Comparison of ENCODE assay signal across 8 cellular contexts in genomic region chr1:17125756-17126237, GRCh38. TPM values are rescaled to one million over a fixed set of nuclear protein-coding genes. Genes with fewer than 3 reads are reported as not detected.
A peak's percentile ranks its signal among the peaks of the same experiment; 100 is the strongest.
DNase-seq lines count a peak whose midpoint lies in the region; ATAC-seq and TF ChIP-seq lines count a peak whose summit lies in the region.

No MANE protein-coding gene starts in this region.

- H3K79me2 ChIP-seq in osteoblast (ENCODE audit: insufficient read depth, low read length) = no peaks in the 10 kb centered on the region

- no peaks in the 10 kb centered on the region for H4K20me1 ChIP-seq in osteoblast (ENCODE audit: insufficient read depth, low read length)

- WGBS in testis, 2 donors = 3 to 10% methylated on average over 16 of the region's 16 CpGs

- peak; percentile 99 for TF ChIP-seq RAD21 in Ishikawa (IDR thresholded peaks at IDR 0.05; ENCODE audit: low read depth)

- H3K27ac ChIP-seq in osteoblast (ENCODE audit: low read depth, low read length) (no peak overlapping the region), testis (no peak overlapping the region)

- H3K9me3 ChIP-seq in osteoblast (ENCODE audit: low read depth, low read length) (no peaks in the 10 kb centered on the region), testis (no peaks in the 10 kb centered on the region)

- H3K27me3 ChIP-seq in osteoblast (ENCODE audit: insufficient read depth, low read length) (no peaks in the 10 kb centered on the region), testis (no peaks in the 10 kb centered on the region)

- intact Hi-C loops in testis (cut with DNase I; ENCODE audit: low total_unique reads) = loop anchor here (5.0 kb wide), 1 partner anchor 112 kb away; no protein-coding TSS in a partner anchor

- H3K4me3 ChIP-seq in foreskin fibroblast (ENCODE audit: low read depth in 1 of 2, low read length in 2 of 2) = no peak overlapping the region
- H3K4me3 ChIP-seq in osteoblast (ENCODE audit: insufficient read depth, low read length) = peak overlapping the region; percentile 24
- H3K4me3 ChIP-seq in testis = peak overlapping the region in 1 of 2 donors; percentile 11

- H3K4me2 ChIP-seq in osteoblast (ENCODE audit: insufficient read depth, low read length) = peak overlapping the region; percentile 54

- TF ChIP-seq CTCF in foreskin fibroblast (IDR thresholded peaks at IDR 0.05; ENCODE audit: low read depth, low read length) = peak; percentile 92
- peak; percentile 93 for TF ChIP-seq CTCF in osteoblast (IDR thresholded peaks at IDR 0.05; ENCODE audit: extremely low read depth, low read depth, low read length)
- TF ChIP-seq CTCF in testis (IDR thresholded peaks at IDR 0.05) = peak; percentile 81 to 95 (median 91)

- TF ChIP-seq POLR2A in testis (IDR thresholded peaks at IDR 0.05) = no peak

- no peaks in the 10 kb centered on the region for H3K36me3 ChIP-seq in osteoblast (ENCODE audit: insufficient read depth, low read length)
- no peaks in the 10 kb centered on the region for H3K36me3 ChIP-seq in testis (ENCODE audit: low read depth, missing control alignments)

- DNase-seq in EL (peak; percentile 80), SHP77 (lab: John Stamatoyannopoulos, UW) (peak; percentile 69 to 75), foreskin fibroblast (peak; percentile 69 to 93), osteoblast (ENCODE audit: insufficient read length, low spot score, missing footprints) (peak; percentile 95), testis (peak; percentile 95)
- DNase-seq in activated T-helper 9 cell treated with anti-CD3 and anti-CD28 coated beads, Interleukin-2, amount 50 U/mL, for 16 hours (ENCODE audit: low read depth) = peak; percentile 71

- ATAC-seq in HG03025 (IDR thresholded peaks at IDR 0.05; ENCODE audit: low FRiP score, unreplicated experiment) = no peak

- H2AFZ ChIP-seq in osteoblast (ENCODE audit: low read length) = peak overlapping the region; percentile 84

- no peak; the same call in 1 of the 2 replicates for TF ChIP-seq EP300 in Ishikawa (IDR thresholded peaks at IDR 0.05; ENCODE audit: borderline replicate concordance)

- H3K4me1 ChIP-seq in osteoblast (ENCODE audit: insufficient read depth, low read length) (peaks cover 46% of the 10 kb centered on the region), testis (no peaks in the 10 kb centered on the region)

TF ChIP-seq in Ishikawa, 13 proteins besides CTCF, POLR2A, EP300 and RAD21:
- TF ChIP-seq TEAD4 (IDR thresholded peaks at IDR 0.05) (no peak), NFIC (IDR thresholded peaks at IDR 0.05) (peak; percentile 28; the same call in 1 of the 2 replicates)

RNA-seq across cellular contexts. Expression of gene PADI2, which starts 6.5 kb away (rescaled TPM):
- total RNA-seq in osteoblast (under 0.01 and 0.29 TPM in 2 replicates), testis (1 to 10 TPM in 1 of 2 donors, under 1 TPM in 1; 0.99 to 1.1 TPM)
- 3.2 TPM for polyA plus RNA-seq in testis (ENCODE audit: insufficient read depth, low read depth, low replicate concordance)
